Comparison of ENCODE assay signal across 24 cellular contexts in the genomic region with DNA sequence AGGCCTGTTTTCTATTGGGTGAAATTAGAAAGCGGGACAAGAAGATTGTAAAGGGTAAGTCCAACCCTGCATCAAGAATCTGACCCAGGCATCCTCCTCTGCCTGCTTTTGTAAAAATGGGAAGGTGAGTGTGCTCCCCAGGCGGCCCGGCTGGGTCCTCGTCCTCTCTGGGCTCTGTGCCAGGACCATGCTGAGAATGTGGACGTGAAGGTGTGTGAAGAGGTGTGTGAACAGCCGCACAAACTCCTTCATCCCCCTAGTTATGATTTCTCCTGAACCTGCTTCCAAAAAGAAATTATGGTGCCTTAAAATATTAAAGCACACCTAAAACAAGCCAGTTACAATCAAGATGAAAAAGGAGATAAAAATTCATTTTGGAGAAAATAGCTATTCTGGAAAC.
A peak's percentile ranks its signal among the peaks of the same experiment; 100 is the strongest.
DNase-seq lines count a peak whose midpoint lies in the region; TF ChIP-seq lines count a peak whose summit lies in the region.
"Had no signal": no experiment of that assay in that cellular context is flagged by ENCODE, and none has a peak within 500 bp of the region (broad histone marks: within the 10 kb centered on the region; RNA-seq: fewer than 3 reads in every experiment).

No MANE protein-coding gene starts in this region.

- H3K4me3 ChIP-seq in iPS-20b (ENCODE audit: low read length) = no peak overlapping the region
- H3K4me3 ChIP-seq: GM12878, SJCRH30, smooth muscle cell, suprapubic skin had no signal

- H3K9me3 Mint-ChIP-seq in Calu3 (ENCODE audit: low read depth, unreplicated experiment) = no peaks in the 10 kb centered on the region
- H3K9me3 Mint-ChIP-seq: activated T-helper 2 cell treated with anti-CD3 and anti-CD28 coated beads, Interferon-gamma antibody, Interleukin-2, Interleukin-4, amounts not matched to agents 10 μg/mL and 5 μg/mL and 100 μg/mL, durations not matched to agents 14 hours and 24 hours and 36 hours had no signal

- TF ChIP-seq CTCF in Calu3 (IDR thresholded peaks at IDR 0.05; ENCODE audit: unreplicated experiment) = no peak

- H3K27ac ChIP-seq in iPS-20b (ENCODE audit: low read length) = no peak overlapping the region
- H3K27ac ChIP-seq: HL-60, SJCRH30, suprapubic skin had no signal

- H3K4me1 Mint-ChIP-seq in Calu3 (ENCODE audit: low read depth, unreplicated experiment) = no peaks in the 10 kb centered on the region
- H3K4me1 Mint-ChIP-seq: CD14-positive monocyte had no signal

- H3K27ac Mint-ChIP-seq in Calu3 (ENCODE audit: unreplicated experiment) = no peak overlapping the region
- H3K27ac Mint-ChIP-seq: activated T-helper 2 cell treated with anti-CD3 and anti-CD28 coated beads, Interferon-gamma antibody, Interleukin-2, Interleukin-4, amounts not matched to agents 10 μg/mL and 5 μg/mL and 100 μg/mL, durations not matched to agents 14 hours and 24 hours and 36 hours; CD14-positive monocyte had no signal

- H3K36me3 ChIP-seq in iPS-20b (ENCODE audit: insufficient read depth, low read depth, low read length) = no peaks in the 10 kb centered on the region
- H3K36me3 ChIP-seq: SJCRH30, suprapubic skin had no signal

- H3K36me3 Mint-ChIP-seq in Calu3 (ENCODE audit: insufficient read depth, unreplicated experiment) = no peaks in the 10 kb centered on the region
- H3K36me3 Mint-ChIP-seq: brain, CD14-positive monocyte had no signal

- DNase-seq in NCI-H2081 (lab: John Stamatoyannopoulos, UW) = peak; percentile 22 to 28
- DNase-seq in NCI-H2081 treated with DMSO at 0.1 percent for 48 hours (lab: John Stamatoyannopoulos, UW) = no peak
- DNase-seq in NCI-H1092 (lab: John Stamatoyannopoulos, UW) = peak; percentile 56
- peak; percentile 58 for DNase-seq in NCI-H2171 treated with DMSO at 0.1 percent for 48 hours (lab: John Stamatoyannopoulos, UW)
- no peak for DNase-seq in amniotic stem cell (lab: John Stamatoyannopoulos, UW)
- DNase-seq in Calu3 = no peak
- DNase-seq in germinal center (ENCODE audit: low spot score) = no peak
- DNase-seq: activated CD4-positive, alpha-beta T cell treated with anti-CD3 and anti-CD28 coated beads for 48 hours; activated naive CD4-positive, alpha-beta T cell treated with anti-CD3 and anti-CD28 coated beads, Interleukin-2, amount 50 U/mL, for 16 hours; cerebellar nuclear complex; NCI-H1694 treated with DMSO at 0.1 percent for 48 hours; NCI-H526 treated with DMSO at 0.1 percent for 48 hours; SJCRH30; stimulated activated CD4-positive, alpha-beta T cell treated with anti-CD3 and anti-CD28 coated beads, Interleukin-1b, Interleukin-23, amount 100 ng/mL, for 48 hours; stimulated activated naive CD4-positive, alpha-beta T cell treated with Interleukin-2 at 50 U/mL for 16 hours; SW 1271 had no signal

- no peak overlapping the region for H3K4me3 Mint-ChIP-seq in Calu3 (ENCODE audit: low read depth, unreplicated experiment)
- H3K4me3 Mint-ChIP-seq: brain had no signal

- intact Hi-C loops in Calu3 (cut with micrococcal nuclease; ENCODE audit: unreplicated experiment) = loop anchor here (10.0 kb wide), 1 partner anchor 282 kb away; no protein-coding TSS in a partner anchor

- peaks cover 24% of the 10 kb centered on the region for H3K4me1 ChIP-seq in iPS-20b (ENCODE audit: insufficient read depth, low read length)
- H3K4me1 ChIP-seq: SJCRH30, suprapubic skin had no signal

- H3K9me3 ChIP-seq in iPS-20b (ENCODE audit: insufficient read depth, low read depth, low read length) = no peaks in the 10 kb centered on the region
- H3K9me3 ChIP-seq: SJCRH30, suprapubic skin had no signal

- CTCF ChIA-PET in Calu3 (lab: Charles Lee) = interaction anchor here (0.6 kb wide), 1 partner anchor 915 kb away, joined by 3 read pairs; no protein-coding TSS in a partner anchor

- no peaks in the 10 kb centered on the region for H3K27me3 ChIP-seq in iPS-20b (ENCODE audit: insufficient read depth, low read length)

- H3K27me3 Mint-ChIP-seq in Calu3 (ENCODE audit: unreplicated experiment) = peaks cover 72% of the 10 kb centered on the region

- BruUV-seq in Calu3 (replicated peaks; lab: Mats Ljungman, UMichigan) = no TSS peak

- peak overlapping the region; percentile 37; the same call in 1 of the 2 replicates for H3K9ac ChIP-seq in iPS-20b (ENCODE audit: low read depth, low read length)

Comparison
In these comparisons a context has a peak if more than half of its experiments do, and no peak if none do; other contexts are left out.
1. DNase-seq: peak in NCI-H2081 (2 of 2), NCI-H1092 (single experiment) and NCI-H2171 treated with DMSO at 0.1 percent for 48 hours (single experiment); none in NCI-H2081 treated with DMSO at 0.1 percent for 48 hours (single experiment), amniotic stem cell (single experiment), Calu3 (single experiment) and germinal center (single experiment).